ENCODE assay signal across 25 cellular contexts in genomic region chr9:91863469-91863868, GRCh38.
A peak's percentile ranks its signal among the peaks of the same experiment; 100 is the strongest.
DNase-seq lines count a peak whose midpoint lies in the region; ATAC-seq and TF ChIP-seq lines count a peak whose summit lies in the region.
"Had no signal": no experiment of that assay in that cellular context is flagged by ENCODE, and none has a peak within 500 bp of the region (broad histone marks: within the 10 kb centered on the region; RNA-seq: fewer than 3 reads in every experiment).

No MANE protein-coding gene starts in this region.

- H3K36me3 Mint-ChIP-seq in glutamatergic neuron (ENCODE audit: unreplicated experiment) (no peaks in the 10 kb centered on the region), nephron progenitor cell (ENCODE audit: low read depth) (peaks cover 57% of the 10 kb centered on the region)
- no peaks in the 10 kb centered on the region for H3K36me3 Mint-ChIP-seq in activated CD4-positive, alpha-beta T cell treated with anti-CD3 and anti-CD28 coated beads for 36 hours (ENCODE audit: low read depth)
- H3K36me3 Mint-ChIP-seq: CD8-positive, alpha-beta T cell had no signal

- H3K4me3 Mint-ChIP-seq in glutamatergic neuron (ENCODE audit: unreplicated experiment) (no peak overlapping the region), nephron progenitor cell (no peak overlapping the region)
- no peak overlapping the region for H3K4me3 Mint-ChIP-seq in activated CD4-positive, alpha-beta T cell treated with anti-CD3 and anti-CD28 coated beads for 36 hours
- H3K4me3 Mint-ChIP-seq: B cell; CD4-positive, alpha-beta T cell; CD8-positive, alpha-beta T cell had no signal

- WGBS in lower leg skin, 2 donors: 80 to 92% methylated on average over 4 of the region's 4 CpGs

- POLR2A ChIA-PET in activated CD4-positive, alpha-beta T cell treated with anti-CD3 and anti-CD28 coated beads for 36 hours (lab: Charles Lee): interaction anchor here (0.6 kb wide), 2 partner anchors 43 to 67 kb away, joined by 3 to 7 read pairs; no protein-coding TSS in a partner anchor

- H3K4me3 ChIP-seq in cardiac muscle cell (no peak overlapping the region), stomach smooth muscle (ENCODE audit: low read length in 2 of 2) (no peak overlapping the region), lower leg skin (ENCODE audit: low read depth, poor library complexity, severe bottlenecking) (no peak overlapping the region)
- H3K4me3 ChIP-seq: A549; BLaER1 treated with 17β-estradiol and CSF1 and Interleukin-3, amounts not matched to agents 10 nM and 100 nM; GM12878 had no signal

- H3K4me1 Mint-ChIP-seq in glutamatergic neuron (ENCODE audit: low read depth, unreplicated experiment) (peaks cover 36% of the 10 kb centered on the region), nephron progenitor cell (peaks cover 65% of the 10 kb centered on the region)
- H3K4me1 Mint-ChIP-seq in activated CD4-positive, alpha-beta T cell treated with anti-CD3 and anti-CD28 coated beads for 36 hours: peaks cover 3% of the 10 kb centered on the region
- H3K4me1 Mint-ChIP-seq: B cell had no signal

- peaks cover 26% of the 10 kb centered on the region for H3K4me1 ChIP-seq in cardiac muscle cell (ENCODE audit: low read depth)
- peaks cover 37% of the 10 kb centered on the region for H3K4me1 ChIP-seq in stomach smooth muscle (ENCODE audit: control insufficient read depth, insufficient read depth, low read length)
- H3K4me1 ChIP-seq: A549 had no signal

- CTCF ChIA-PET in activated CD4-positive, alpha-beta T cell treated with anti-CD3 and anti-CD28 coated beads for 36 hours (lab: Charles Lee): no interaction called here

- no peak for DNase-seq in cardiac muscle cell (ENCODE audit: low read depth in 1 of 2, low spot score in 1 of 2)
- DNase-seq in left ventricle myocardium superior: no peak
- DNase-seq in glutamatergic neuron: no peak
- no peak for DNase-seq in nephron progenitor cell
- DNase-seq in activated CD4-positive, alpha-beta T cell treated with anti-CD3 and anti-CD28 coated beads for 36 hours: no peak
- DNase-seq in COLO668 (lab: John Stamatoyannopoulos, UW; ENCODE audit: unreplicated experiment): no peak
- DNase-seq in lower leg skin (ENCODE audit: low spot score in 2 of 2): no peak
- DNase-seq: AML-193; CD4-positive, alpha-beta T cell; CD8-positive, alpha-beta T cell; COR-L47; DMS 273 treated with DMSO at 0.1 percent for 48 hours; DMS153; DMS53; DMS79; DND-41; EL; GDM1 had no signal

- peaks cover 4% of the 10 kb centered on the region for H3K27me3 Mint-ChIP-seq in glutamatergic neuron (ENCODE audit: unreplicated experiment)
- H3K27me3 Mint-ChIP-seq in nephron progenitor cell (ENCODE audit: low read depth, poor library complexity): peaks cover 6% of the 10 kb centered on the region
- H3K27me3 Mint-ChIP-seq in activated CD4-positive, alpha-beta T cell treated with anti-CD3 and anti-CD28 coated beads for 36 hours: peaks cover 13% of the 10 kb centered on the region

- ATAC-seq in left ventricle myocardium superior: no peak
- ATAC-seq in activated CD4-positive, alpha-beta T cell treated with anti-CD3 and anti-CD28 coated beads for 36 hours: no peak
- ATAC-seq: A549; CD8-positive, alpha-beta T cell; GM12878 had no signal

- H3K27ac Mint-ChIP-seq in glutamatergic neuron (ENCODE audit: unreplicated experiment) (peak overlapping the region; percentile 69), nephron progenitor cell (peak overlapping the region; percentile 52)
- H3K27ac Mint-ChIP-seq in activated CD4-positive, alpha-beta T cell treated with anti-CD3 and anti-CD28 coated beads for 36 hours: no peak overlapping the region
- H3K27ac Mint-ChIP-seq: B cell; CD4-positive, alpha-beta T cell; CD8-positive, alpha-beta T cell had no signal

- intact Hi-C loops in left ventricle myocardium superior (cut with micrococcal nuclease): no loop called here
- intact Hi-C loops in activated CD4-positive, alpha-beta T cell treated with anti-CD3 and anti-CD28 coated beads for 36 hours (cut with DNase I, micrococcal nuclease): no loop called here
- intact Hi-C loops in lower leg skin (cut with DNase I; ENCODE audit: low total_unique reads): no loop called here

- H3K27ac ChIP-seq in cardiac muscle cell (peak overlapping the region; percentile 58), stomach smooth muscle (ENCODE audit: low read length) (peak overlapping the region; percentile 50)
- H3K27ac ChIP-seq: 22Rv1; A549; BLaER1 treated with 17β-estradiol and CSF1 and Interleukin-3, amounts not matched to agents 10 nM and 100 nM; C4-2B had no signal

- peaks cover 3% of the 10 kb centered on the region for H3K9me3 Mint-ChIP-seq in glutamatergic neuron (ENCODE audit: unreplicated experiment)
- peaks cover 33% of the 10 kb centered on the region for H3K9me3 Mint-ChIP-seq in nephron progenitor cell
- H3K9me3 Mint-ChIP-seq in activated CD4-positive, alpha-beta T cell treated with anti-CD3 and anti-CD28 coated beads for 36 hours (ENCODE audit: low read depth): no peaks in the 10 kb centered on the region
- H3K9me3 Mint-ChIP-seq: CD4-positive, alpha-beta T cell; CD8-positive, alpha-beta T cell had no signal

- TF ChIP-seq CTCF in cardiac muscle cell (IDR thresholded peaks at IDR 0.05; ENCODE audit: low read depth, low read length) (no peak), glutamatergic neuron (IDR thresholded peaks at IDR 0.05; ENCODE audit: partially characterized antibody, unreplicated experiment) (no peak), nephron progenitor cell (IDR thresholded peaks at IDR 0.05) (no peak), lower leg skin (IDR thresholded peaks at IDR 0.05) (no peak)

- H3K9me3 ChIP-seq in cardiac muscle cell (ENCODE audit: low read depth): no peaks in the 10 kb centered on the region
- no peaks in the 10 kb centered on the region for H3K9me3 ChIP-seq in stomach smooth muscle (ENCODE audit: control insufficient read depth in 2 of 2, low read length in 2 of 2)
- H3K9me3 ChIP-seq: A549 had no signal

- no peak overlapping the region for H3K9ac ChIP-seq in stomach smooth muscle (ENCODE audit: low read length in 2 of 2)
- H3K9ac ChIP-seq: BLaER1 treated with 17β-estradiol and CSF1 and Interleukin-3, amounts not matched to agents 10 nM and 100 nM had no signal

- no peaks in the 10 kb centered on the region for H3K27me3 ChIP-seq in cardiac muscle cell
- no peaks in the 10 kb centered on the region for H3K27me3 ChIP-seq in stomach smooth muscle (ENCODE audit: control insufficient read depth in 1 of 2, insufficient read depth in 2 of 2, low read length in 2 of 2)
- H3K27me3 ChIP-seq: BLaER1 treated with 17β-estradiol and CSF1 and Interleukin-3, amounts not matched to agents 10 nM and 100 nM had no signal

- H3K36me3 ChIP-seq in cardiac muscle cell (no peaks in the 10 kb centered on the region), stomach smooth muscle (ENCODE audit: control insufficient read depth in 2 of 2, insufficient read depth in 2 of 2, low read length in 2 of 2) (no peaks in the 10 kb centered on the region)
- H3K36me3 ChIP-seq: BLaER1 treated with 17β-estradiol and CSF1 and Interleukin-3, amounts not matched to agents 10 nM and 100 nM had no signal

- TF ChIP-seq POLR2A in lower leg skin (IDR thresholded peaks at IDR 0.05): no peak
